In the genomic region with DNA sequence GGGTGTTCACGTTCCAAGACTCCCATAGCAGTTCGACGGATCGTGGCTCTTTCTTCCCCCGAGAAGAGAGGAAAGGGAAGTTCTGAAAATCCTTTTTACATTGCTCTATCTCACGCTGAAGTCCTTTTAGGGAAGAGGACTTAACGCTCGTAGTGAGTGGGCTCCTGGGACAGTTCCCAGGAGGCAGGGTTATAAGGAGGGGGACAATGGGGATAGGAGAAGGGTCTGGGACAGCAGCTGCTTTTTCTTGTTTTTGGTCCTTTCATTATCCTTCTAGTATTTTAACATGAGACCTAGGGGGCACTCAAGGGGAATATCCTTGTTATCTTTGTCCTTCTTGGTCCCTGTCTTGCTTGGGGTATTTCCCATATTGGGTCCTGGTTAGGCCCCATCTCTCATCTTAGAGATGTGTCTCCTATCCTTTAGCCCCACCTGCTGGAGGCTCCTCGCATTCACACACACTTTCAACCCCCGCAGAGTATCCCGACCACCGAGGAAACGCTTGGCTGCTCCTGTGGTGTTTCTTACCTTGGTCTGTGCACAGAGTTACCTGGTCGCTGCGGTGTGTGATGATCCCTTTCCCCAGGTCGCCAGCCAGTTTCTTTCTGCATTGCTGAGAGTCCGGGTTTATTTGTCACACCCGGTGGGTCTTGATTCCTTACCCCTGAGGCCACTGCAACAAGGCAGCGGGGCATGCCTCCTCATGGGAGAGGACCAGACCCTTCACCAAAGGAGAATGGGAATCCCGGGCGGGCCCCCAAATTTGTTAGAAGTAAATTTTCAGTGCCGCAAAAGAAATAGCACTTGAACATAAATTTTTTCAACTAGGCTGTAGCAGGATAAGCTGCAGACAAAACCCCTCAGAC, we compare ENCODE assay signal across 1 cellular context.
A peak's percentile ranks its signal among the peaks of the same experiment; 100 is the strongest.
TF ChIP-seq lines count a peak whose summit lies in the region.

No MANE protein-coding gene starts in this region.

TF ChIP-seq in K562, 482 proteins besides CTCF, POLR2A, EP300 and RAD21 (continued from another document and continues in another):
- TF ChIP-seq, protein P1, sequence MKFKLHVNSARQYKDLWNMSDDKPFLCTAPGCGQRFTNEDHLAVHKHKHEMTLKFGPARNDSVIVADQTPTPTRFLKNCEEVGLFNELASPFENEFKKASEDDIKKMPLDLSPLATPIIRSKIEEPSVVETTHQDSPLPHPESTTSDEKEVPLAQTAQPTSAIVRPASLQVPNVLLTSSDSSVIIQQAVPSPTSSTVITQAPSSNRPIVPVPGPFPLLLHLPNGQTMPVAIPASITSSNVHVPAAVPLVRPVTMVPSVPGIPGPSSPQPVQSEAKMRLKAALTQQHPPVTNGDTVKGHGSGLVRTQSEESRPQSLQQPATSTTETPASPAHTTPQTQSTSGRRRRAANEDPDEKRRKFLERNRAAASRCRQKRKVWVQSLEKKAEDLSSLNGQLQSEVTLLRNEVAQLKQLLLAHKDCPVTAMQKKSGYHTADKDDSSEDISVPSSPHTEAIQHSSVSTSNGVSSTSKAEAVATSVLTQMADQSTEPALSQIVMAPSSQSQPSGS (CRISPR knock-in tag; IDR thresholded peaks at IDR 0.05) = no peak
- TF ChIP-seq MAZ (CRISPR knock-in tag; conservative IDR thresholded peaks at IDR 0.05 in 1 of 2, IDR thresholded peaks at IDR 0.05 in 1 of 2) (0 out of 4 replicates have a peak, but pooled peaks of 1 of the 2 experiments have one; percentile 20), SMC3 (conservative IDR thresholded peaks at IDR 0.05; ENCODE audit: insufficient read depth, low read depth, low read length) (peak; percentile 84), RB1 (IDR thresholded peaks at IDR 0.05; ENCODE audit: low read depth) (peak; percentile 26; the same call in 1 of the 2 replicates), ZNF518B (CRISPR knock-in tag; IDR thresholded peaks at IDR 0.05) (no peak), ZNF592 (IDR thresholded peaks at IDR 0.05) (no peak), ZNF354B (CRISPR knock-in tag; IDR thresholded peaks at IDR 0.05) (no peak), ZNF311 (CRISPR knock-in tag; IDR thresholded peaks at IDR 0.05) (no peak), BRF1 (IDR thresholded peaks at IDR 0.05; ENCODE audit: borderline replicate concordance, extremely low read depth, insufficient read length) (no peak), PHF8 (IDR thresholded peaks at IDR 0.05; ENCODE audit: borderline replicate concordance, low read length) (no peak), FOXK1 (CRISPR knock-in tag; IDR thresholded peaks at IDR 0.05; ENCODE audit: borderline replicate concordance) (no peak), HLTF (IDR thresholded peaks at IDR 0.05) (no peak), CBX1 (IDR thresholded peaks at IDR 0.05; ENCODE audit: low read depth) (no peak), MIER1 (IDR thresholded peaks at IDR 0.05; ENCODE audit: low read depth) (no peak), ZNF24 (IDR thresholded peaks at IDR 0.05) (no peak), ZNF133 (CRISPR knock-in tag; IDR thresholded peaks at IDR 0.05) (no peak), NFRKB (IDR thresholded peaks at IDR 0.05; ENCODE audit: low read depth) (no peak), ARID2 (IDR thresholded peaks at IDR 0.05) (peak; percentile 71; the same call in 1 of the 2 replicates), RCOR1 (IDR thresholded peaks at IDR 0.05; ENCODE audit: borderline replicate concordance in 1 of 2, low read depth in 2 of 2, low read length in 2 of 2) (peak in 1 of 2 experiments; percentile 43; a peak in 1 of 4 replicates), CCAR2 (IDR thresholded peaks at IDR 0.05; ENCODE audit: low read depth, low read length) (no peak), RBFOX2 (IDR thresholded peaks at IDR 0.05; ENCODE audit: low read depth, low read length) (no peak), TBL1XR1 (IDR thresholded peaks at IDR 0.05; ENCODE audit: low read length in 2 of 2) (no peak), RBM14 (IDR thresholded peaks at IDR 0.05; ENCODE audit: borderline replicate concordance, insufficient read depth, low read depth, low read length) (no peak), CREM (IDR thresholded peaks at IDR 0.05; ENCODE audit: low read depth) (0 out of 2 replicates have a peak, but pooled peaks have one; percentile 13), ZNF79 (CRISPR knock-in tag; IDR thresholded peaks at IDR 0.05; ENCODE audit: low read depth) (no peak), GATAD2A (IDR thresholded peaks at IDR 0.05) (no peak), ZNF583 (CRISPR knock-in tag; IDR thresholded peaks at IDR 0.05) (no peak)
- TF ChIP-seq, protein P2, sequence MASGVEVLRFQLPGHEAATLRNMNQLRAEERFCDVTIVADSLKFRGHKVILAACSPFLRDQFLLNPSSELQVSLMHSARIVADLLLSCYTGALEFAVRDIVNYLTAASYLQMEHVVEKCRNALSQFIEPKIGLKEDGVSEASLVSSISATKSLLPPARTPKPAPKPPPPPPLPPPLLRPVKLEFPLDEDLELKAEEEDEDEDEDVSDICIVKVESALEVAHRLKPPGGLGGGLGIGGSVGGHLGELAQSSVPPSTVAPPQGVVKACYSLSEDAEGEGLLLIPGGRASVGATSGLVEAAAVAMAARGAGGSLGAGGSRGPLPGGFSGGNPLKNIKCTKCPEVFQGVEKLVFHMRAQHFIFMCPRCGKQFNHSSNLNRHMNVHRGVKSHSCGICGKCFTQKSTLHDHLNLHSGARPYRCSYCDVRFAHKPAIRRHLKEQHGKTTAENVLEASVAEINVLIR (CRISPR knock-in tag; IDR thresholded peaks at IDR 0.05) = no peak
- TF ChIP-seq, protein P3, sequence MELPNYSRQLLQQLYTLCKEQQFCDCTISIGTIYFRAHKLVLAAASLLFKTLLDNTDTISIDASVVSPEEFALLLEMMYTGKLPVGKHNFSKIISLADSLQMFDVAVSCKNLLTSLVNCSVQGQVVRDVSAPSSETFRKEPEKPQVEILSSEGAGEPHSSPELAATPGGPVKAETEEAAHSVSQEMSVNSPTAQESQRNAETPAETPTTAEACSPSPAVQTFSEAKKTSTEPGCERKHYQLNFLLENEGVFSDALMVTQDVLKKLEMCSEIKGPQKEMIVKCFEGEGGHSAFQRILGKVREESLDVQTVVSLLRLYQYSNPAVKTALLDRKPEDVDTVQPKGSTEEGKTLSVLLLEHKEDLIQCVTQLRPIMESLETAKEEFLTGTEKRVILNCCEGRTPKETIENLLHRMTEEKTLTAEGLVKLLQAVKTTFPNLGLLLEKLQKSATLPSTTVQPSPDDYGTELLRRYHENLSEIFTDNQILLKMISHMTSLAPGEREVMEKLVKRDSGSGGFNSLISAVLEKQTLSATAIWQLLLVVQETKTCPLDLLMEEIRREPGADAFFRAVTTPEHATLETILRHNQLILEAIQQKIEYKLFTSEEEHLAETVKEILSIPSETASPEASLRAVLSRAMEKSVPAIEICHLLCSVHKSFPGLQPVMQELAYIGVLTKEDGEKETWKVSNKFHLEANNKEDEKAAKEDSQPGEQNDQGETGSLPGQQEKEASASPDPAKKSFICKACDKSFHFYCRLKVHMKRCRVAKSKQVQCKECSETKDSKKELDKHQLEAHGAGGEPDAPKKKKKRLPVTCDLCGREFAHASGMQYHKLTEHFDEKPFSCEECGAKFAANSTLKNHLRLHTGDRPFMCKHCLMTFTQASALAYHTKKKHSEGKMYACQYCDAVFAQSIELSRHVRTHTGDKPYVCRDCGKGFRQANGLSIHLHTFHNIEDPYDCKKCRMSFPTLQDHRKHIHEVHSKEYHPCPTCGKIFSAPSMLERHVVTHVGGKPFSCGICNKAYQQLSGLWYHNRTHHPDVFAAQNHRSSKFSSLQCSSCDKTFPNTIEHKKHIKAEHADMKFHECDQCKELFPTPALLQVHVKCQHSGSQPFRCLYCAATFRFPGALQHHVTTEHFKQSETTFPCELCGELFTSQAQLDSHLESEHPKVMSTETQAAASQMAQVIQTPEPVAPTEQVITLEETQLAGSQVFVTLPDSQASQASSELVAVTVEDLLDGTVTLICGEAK (IDR thresholded peaks at IDR 0.05) = no peak
- TF ChIP-seq, protein P3 (CRISPR knock-in tag; IDR thresholded peaks at IDR 0.05) = no peak
- TF ChIP-seq, protein P4, sequence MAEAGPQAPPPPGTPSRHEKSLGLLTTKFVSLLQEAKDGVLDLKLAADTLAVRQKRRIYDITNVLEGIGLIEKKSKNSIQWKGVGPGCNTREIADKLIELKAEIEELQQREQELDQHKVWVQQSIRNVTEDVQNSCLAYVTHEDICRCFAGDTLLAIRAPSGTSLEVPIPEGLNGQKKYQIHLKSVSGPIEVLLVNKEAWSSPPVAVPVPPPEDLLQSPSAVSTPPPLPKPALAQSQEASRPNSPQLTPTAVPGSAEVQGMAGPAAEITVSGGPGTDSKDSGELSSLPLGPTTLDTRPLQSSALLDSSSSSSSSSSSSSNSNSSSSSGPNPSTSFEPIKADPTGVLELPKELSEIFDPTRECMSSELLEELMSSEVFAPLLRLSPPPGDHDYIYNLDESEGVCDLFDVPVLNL (CRISPR knock-in tag; IDR thresholded peaks at IDR 0.05; ENCODE audit: low read depth) = no peak
- TF ChIP-seq, protein P5, sequence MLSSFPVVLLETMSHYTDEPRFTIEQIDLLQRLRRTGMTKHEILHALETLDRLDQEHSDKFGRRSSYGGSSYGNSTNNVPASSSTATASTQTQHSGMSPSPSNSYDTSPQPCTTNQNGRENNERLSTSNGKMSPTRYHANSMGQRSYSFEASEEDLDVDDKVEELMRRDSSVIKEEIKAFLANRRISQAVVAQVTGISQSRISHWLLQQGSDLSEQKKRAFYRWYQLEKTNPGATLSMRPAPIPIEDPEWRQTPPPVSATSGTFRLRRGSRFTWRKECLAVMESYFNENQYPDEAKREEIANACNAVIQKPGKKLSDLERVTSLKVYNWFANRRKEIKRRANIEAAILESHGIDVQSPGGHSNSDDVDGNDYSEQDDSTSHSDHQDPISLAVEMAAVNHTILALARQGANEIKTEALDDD (IDR thresholded peaks at IDR 0.05) = 0 out of 2 replicates have a peak, but pooled peaks have one; percentile 16
